ENCODE assay signal across 8 cellular contexts in the genomic region with DNA sequence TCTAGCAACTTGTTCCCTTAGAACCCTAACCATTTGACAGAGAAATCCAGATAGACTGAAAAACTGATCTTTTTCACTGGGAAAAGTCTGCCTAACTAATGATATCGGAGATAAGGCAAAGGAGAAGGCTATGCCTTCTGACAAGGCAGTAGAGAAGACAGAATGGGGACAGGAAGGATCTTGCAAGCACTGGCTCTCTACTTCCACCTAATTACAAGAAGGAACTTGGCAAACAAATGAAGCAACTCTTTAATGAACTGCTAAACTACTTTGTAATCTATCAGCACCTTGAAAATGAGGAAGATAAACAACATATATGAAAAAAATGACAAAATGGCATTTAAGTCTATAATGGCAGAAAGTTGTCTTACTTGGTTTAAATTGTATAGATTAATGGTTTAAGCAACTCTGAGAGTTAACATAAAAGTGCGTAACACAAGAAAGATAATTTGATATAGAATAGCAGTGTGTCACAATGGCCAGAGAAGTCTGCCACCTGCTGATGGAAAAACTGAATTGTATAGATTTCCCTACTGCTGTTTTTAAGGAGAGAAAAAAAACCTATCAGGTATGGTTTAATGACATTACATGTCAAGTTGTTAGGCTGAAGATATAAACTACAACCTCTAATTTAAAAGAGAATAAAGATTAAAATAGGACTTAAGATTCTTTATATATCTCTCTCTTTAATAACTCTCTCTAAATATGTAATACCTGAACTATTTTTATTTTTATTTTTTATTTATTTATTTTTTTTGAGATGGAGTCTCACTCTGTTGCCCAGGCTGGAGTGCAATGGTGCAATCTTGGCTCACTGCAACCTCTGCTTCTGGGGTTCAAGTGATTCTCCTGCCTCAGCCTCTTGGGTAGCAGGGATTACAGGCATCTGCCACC. TPM values are rescaled to one million over a fixed set of nuclear protein-coding genes. Genes with fewer than 3 reads are reported as not detected.
DNase-seq lines count a peak whose midpoint lies in the region; ATAC-seq and TF ChIP-seq lines count a peak whose summit lies in the region.

No MANE protein-coding gene starts in this region.

- ATAC-seq in HG03378 (IDR thresholded peaks at IDR 0.05; ENCODE audit: unreplicated experiment): peak; percentile 53

- no peak overlapping the region for H3K4me3 ChIP-seq in AG10803 (ENCODE audit: low read length)
- no peak overlapping the region for H3K4me3 ChIP-seq in mammary epithelial cell (replicated peaks in 1 of 3; ENCODE audit: insufficient read depth in 1 of 3, low read depth in 2 of 3, low read length in 3 of 3)
- no peak overlapping the region for H3K4me3 ChIP-seq in thymus (ENCODE audit: low read length)

- in situ Hi-C loops in mammary epithelial cell (cut with MboI; ENCODE audit: low sequenced_read_pairs in 2 of 2): loop anchor here in 1 of 2 donors (10.0 kb wide), 1 partner anchor 96 kb away; a partner anchor contains a TSS

- BruUV-seq in mammary epithelial cell (replicated peaks; lab: Mats Ljungman, UMichigan): no TSS peak

- CTCF ChIA-PET in mammary epithelial cell (lab: Charles Lee; ENCODE audit: low non-redundant PET): no interaction called here

- DNase-seq in AG10803 (ENCODE audit: low read depth): peak; percentile 54
- DNase-seq in NOMO-1 treated with dmso at 0.1 percent for 144 hours (lab: John Stamatoyannopoulos, UW; ENCODE audit: unreplicated experiment): peak; percentile 71
- DNase-seq in mammary epithelial cell: peak; percentile 35
- DNase-seq in kidney glomerular epithelial cell (lab: John Stamatoyannopoulos, UW): peak; percentile 21
- DNase-seq in HPDE6-E6E7 (ENCODE audit: extremely low spot score): no peak

- H3K27me3 ChIP-seq in mammary epithelial cell (ENCODE audit: insufficient read depth, low read length) (no peaks in the 10 kb centered on the region), thymus (ENCODE audit: control insufficient read depth, insufficient read depth) (no peaks in the 10 kb centered on the region)

- H4K20me1 ChIP-seq in mammary epithelial cell (ENCODE audit: insufficient read depth, low read length): no peaks in the 10 kb centered on the region

- WGBS in mammary epithelial cell (ENCODE audit: low coverage, missing lambda C conversion rate): 46% methylated on average over 2 of the region's 2 CpGs
- WGBS in thymus: 46% methylated on average over 2 of the region's 2 CpGs

- dilution Hi-C loops in mammary epithelial cell (cut with HindIII; ENCODE audit: low sequenced_read_pairs): no loop called here

- H3K4me1 ChIP-seq in mammary epithelial cell (ENCODE audit: insufficient read depth, low read length) (peaks cover 8% of the 10 kb centered on the region), thymus (ENCODE audit: control insufficient read depth, insufficient read depth, low read length) (peaks cover 2% of the 10 kb centered on the region)

- H3K36me3 ChIP-seq in mammary epithelial cell (ENCODE audit: insufficient read depth, low read length) (peaks cover 2% of the 10 kb centered on the region), thymus (ENCODE audit: control insufficient read depth, insufficient read depth) (no peaks in the 10 kb centered on the region)

- TF ChIP-seq CTCF in AG10803 (conservative IDR thresholded peaks at IDR 0.05; ENCODE audit: low read length): peak; percentile 71
- peak; percentile 34; the same call in 1 of the 2 replicates for TF ChIP-seq CTCF in GM12874 (IDR thresholded peaks at IDR 0.05; ENCODE audit: insufficient read depth, low read depth, low read length)
- TF ChIP-seq CTCF in mammary epithelial cell (conservative IDR thresholded peaks at IDR 0.05 in 1 of 2, IDR thresholded peaks at IDR 0.05 in 1 of 2; ENCODE audit: extremely low read depth in 1 of 2, insufficient read depth in 1 of 2, low read depth in 1 of 2, low read length in 2 of 2): peak; percentile 51 to 70

- H3K9me3 ChIP-seq in mammary epithelial cell (replicated peaks; ENCODE audit: insufficient read depth, low read length) (no peaks in the 10 kb centered on the region), thymus (ENCODE audit: control insufficient read depth) (no peaks in the 10 kb centered on the region)

- H3K9ac ChIP-seq in mammary epithelial cell (ENCODE audit: insufficient read depth, low read length): no peak overlapping the region

- H3K4me2 ChIP-seq in mammary epithelial cell (ENCODE audit: insufficient read depth, low read depth, low read length): no peak overlapping the region

- H2AFZ ChIP-seq in mammary epithelial cell (ENCODE audit: low read depth, low read length): no peak overlapping the region

- intact Hi-C loops in mammary epithelial cell (cut with micrococcal nuclease): loop anchor here (1.0 to 2.0 kb wide), 3 partner anchors 204 to 286 kb away; no protein-coding TSS in a partner anchor

- H3K79me2 ChIP-seq in mammary epithelial cell (ENCODE audit: insufficient read depth, low read length): peaks cover 93% of the 10 kb centered on the region

- no peak overlapping the region for H3K27ac ChIP-seq in mammary epithelial cell (ENCODE audit: insufficient read depth, low read depth, low read length)
- H3K27ac ChIP-seq in thymus (ENCODE audit: low read depth): peak overlapping the region; percentile 20

RNA-seq across cellular contexts. Expression of a gene that starts 11.9 kb away (rescaled TPM):
- total RNA-seq in mammary epithelial cell: 10 to 100 TPM; 28.3 to 29.3 TPM
- polyA plus RNA-seq in mammary epithelial cell (13.7 TPM), thymus (50.0 TPM)
- 6.6 TPM for polyA minus RNA-seq in mammary epithelial cell

RNA-seq across cellular contexts. Expression of a gene that starts 58.5 kb away (rescaled TPM):
- total RNA-seq in mammary epithelial cell: 10 to 100 TPM in 1 of 2 donors, 1 to 10 TPM in 1; 7.2 to 17.1 TPM
- polyA plus RNA-seq in mammary epithelial cell (17.6 TPM), thymus (17.8 TPM)
- polyA minus RNA-seq in mammary epithelial cell: 6.9 TPM
